In the genomic region with DNA sequence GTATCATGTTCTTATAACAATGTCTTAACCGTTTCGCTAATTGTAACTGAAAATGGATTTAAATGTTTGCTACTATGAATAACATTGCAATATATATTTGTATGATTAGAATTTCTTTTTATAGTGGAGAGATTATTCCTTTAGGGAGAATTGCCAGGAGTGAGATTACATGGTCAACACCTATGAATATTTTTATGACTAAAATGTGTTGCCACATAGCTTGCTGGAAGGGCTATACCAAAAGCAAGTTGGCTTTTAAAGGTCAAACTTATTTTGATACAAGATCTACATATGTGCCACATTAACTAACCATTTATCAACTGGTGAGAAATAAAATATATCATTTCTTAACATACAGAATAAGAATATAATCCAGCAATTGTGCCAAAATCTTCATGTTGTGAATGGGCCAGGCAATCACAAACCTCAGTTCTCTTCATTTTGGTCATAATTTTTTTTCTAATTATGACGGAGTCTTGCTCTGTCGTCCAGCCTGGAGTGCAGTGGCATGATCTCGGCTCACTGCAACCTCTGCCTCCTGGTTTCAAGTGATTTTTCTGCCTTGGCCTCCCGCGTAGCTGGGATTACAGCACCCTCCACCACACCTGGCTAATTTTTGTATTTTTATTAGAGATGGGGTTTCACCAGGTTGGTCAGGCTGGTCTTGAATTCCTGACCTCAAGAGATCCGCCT, we compare ENCODE assay signal across 35 cellular contexts. TPM values are rescaled to one million over a fixed set of nuclear protein-coding genes. Genes with fewer than 3 reads are reported as not detected.
"Had no signal": no experiment of that assay in that cellular context is flagged by ENCODE, and none has a peak within 500 bp of the region (broad histone marks: within the 10 kb centered on the region; RNA-seq: fewer than 3 reads in every experiment).

No MANE protein-coding gene starts in this region.

- H3K27ac ChIP-seq: adrenal gland, ascending aorta, body of pancreas, brain microvascular endothelial cell, breast epithelium, cardiac muscle cell had no signal

- H3K9me3 ChIP-seq: adrenal gland, ascending aorta, body of pancreas, breast epithelium had no signal

- ATAC-seq: activated naive CD4-positive, alpha-beta T cell treated with anti-CD3 and anti-CD28 coated beads, Interleukin-2, amount 50 U/mL, for 72 hours; activated naive CD8-positive, alpha-beta T cell treated with anti-CD3 and anti-CD28 coated beads, Interleukin-2, amount 50 U/mL, for 24 hours; activated T-cell treated with anti-CD3 and anti-CD28 coated beads, Interleukin-2, amount 50 U/mL, for 4 hours; activated T-cell treated with anti-CD3 and anti-CD28 coated beads, Interleukin-2, amount 50 U/mL, for 72 hours; activated T-helper 17 cell treated with anti-CD3 and anti-CD28 coated beads, Interleukin-2, amount 50 U/mL, for 72 hours; body of pancreas had no signal

- DNase-seq: activated effector memory CD4-positive, alpha-beta T cell treated with anti-CD3 and anti-CD28 coated beads, Interleukin-2, amount 50 U/mL, for 16 hours; activated effector memory CD4-positive, alpha-beta T cell treated with Interleukin-2 at 50 U/mL for 16 hours; activated gamma-delta T cell; activated gamma-delta T cell treated with Interleukin-2 at 50 U/mL for 16 hours; activated naive CD4-positive, alpha-beta T cell; activated naive CD4-positive, alpha-beta T cell treated with anti-CD3 and anti-CD28 coated beads for 36 hours; activated naive CD4-positive, alpha-beta T cell treated with anti-CD3 and anti-CD28 coated beads, Interleukin-2, amount 10 ng/mL, durations not matched to agents 7 days and 5 days; activated naive CD4-positive, alpha-beta T cell treated with anti-CD3 and anti-CD28 coated beads, Interleukin-2, amount 50 U/mL, for 16 hours; activated naive CD4-positive, alpha-beta T cell treated with Interleukin-2 at 50 U/mL for 16 hours; activated naive CD8-positive, alpha-beta T cell treated with anti-CD3 and anti-CD28 coated beads for 36 hours; activated naive CD8-positive, alpha-beta T cell treated with anti-CD3 and anti-CD28 coated beads, Interleukin-2, amount 10 ng/mL, durations not matched to agents 7 days and 5 days; activated naive CD8-positive, alpha-beta T cell treated with anti-CD3 and anti-CD28 coated beads, Interleukin-2, amount 50 U/mL, for 24 hours; activated T-cell treated with anti-CD3 and anti-CD28 coated beads, Interleukin-2, amount 50 U/mL, for 1 hour; activated T-cell treated with anti-CD3 and anti-CD28 coated beads, Interleukin-2, amount 50 U/mL, for 24 hours; activated T-cell treated with anti-CD3 and anti-CD28 coated beads, Interleukin-2, amount 50 U/mL, for 4 hours; activated T-cell treated with anti-CD3 and anti-CD28 coated beads, Interleukin-2, amount 50 U/mL, for 48 hours; activated T-cell treated with anti-CD3 and anti-CD28 coated beads, Interleukin-2, amount 50 U/mL, for 72 hours; adrenal gland; amniotic stem cell; amygdala; anterior cingulate cortex; aorta; body of pancreas; brain microvascular endothelial cell; caudate nucleus; central memory CD4-positive, alpha-beta T cell; cerebellar nuclear complex had no signal

- H3K4me1 ChIP-seq: adrenal gland, ascending aorta, body of pancreas, breast epithelium had no signal

- H3K27me3 ChIP-seq: adrenal gland, ascending aorta, body of pancreas, brain microvascular endothelial cell, breast epithelium, cardiac muscle cell had no signal

- H3K4me3 ChIP-seq: adrenal gland, ascending aorta, body of pancreas, breast epithelium, cardiac muscle cell had no signal

- H3K36me3 ChIP-seq: adrenal gland, ascending aorta, brain microvascular endothelial cell, breast epithelium, cardiac muscle cell had no signal

RNA-seq across cellular contexts. Expression of a gene that starts 10.0 kb away (rescaled TPM):
- total RNA-seq: activated naive CD4-positive, alpha-beta T cell treated with anti-CD3 and anti-CD28 coated beads for 36 hours; activated naive CD4-positive, alpha-beta T cell treated with anti-CD3 and anti-CD28 coated beads, Interleukin-2, amount 50 U/mL, for 72 hours; activated naive CD8-positive, alpha-beta T cell treated with anti-CD3 and anti-CD28 coated beads for 36 hours; activated naive CD8-positive, alpha-beta T cell treated with anti-CD3 and anti-CD28 coated beads, Interleukin-2, amount 10 ng/mL, durations not matched to agents 7 days and 5 days; activated T-cell treated with anti-CD3 and anti-CD28 coated beads, Interleukin-2, amount 50 U/mL, for 72 hours; activated T-helper 1 cell treated with anti-CD3 and anti-CD28 coated beads, Interleukin-12 subunit alpha, Interleukin-12 subunit beta, Interleukin-2, Interleukin-4 antibody, amounts not matched to agents 30 ng/mL and 10 ng/mL and 1 ng/mL, durations not matched to agents 14 hours and 24 hours and 36 hours; activated T-helper 17 cell treated with anti-CD3 and anti-CD28 coated beads, Interleukin-2, amount 50 U/mL, for 72 hours; activated T-helper 2 cell treated with anti-CD3 and anti-CD28 coated beads, Interferon-gamma antibody, Interleukin-2, Interleukin-4, amounts not matched to agents 10 μg/mL and 5 μg/mL and 100 μg/mL, durations not matched to agents 14 hours and 24 hours and 36 hours; ascending aorta had no signal

RNA-seq across cellular contexts. Expression of a gene that starts 54.8 kb away (rescaled TPM):
- total RNA-seq: activated T-helper 1 cell treated with anti-CD3 and anti-CD28 coated beads, Interleukin-12 subunit alpha, Interleukin-12 subunit beta, Interleukin-2, Interleukin-4 antibody, amounts not matched to agents 30 ng/mL and 10 ng/mL and 1 ng/mL, durations not matched to agents 14 hours and 24 hours and 36 hours; ascending aorta; cardiac septum had no signal
